Comparison of ENCODE assay signal across 8 cellular contexts in the genomic region with DNA sequence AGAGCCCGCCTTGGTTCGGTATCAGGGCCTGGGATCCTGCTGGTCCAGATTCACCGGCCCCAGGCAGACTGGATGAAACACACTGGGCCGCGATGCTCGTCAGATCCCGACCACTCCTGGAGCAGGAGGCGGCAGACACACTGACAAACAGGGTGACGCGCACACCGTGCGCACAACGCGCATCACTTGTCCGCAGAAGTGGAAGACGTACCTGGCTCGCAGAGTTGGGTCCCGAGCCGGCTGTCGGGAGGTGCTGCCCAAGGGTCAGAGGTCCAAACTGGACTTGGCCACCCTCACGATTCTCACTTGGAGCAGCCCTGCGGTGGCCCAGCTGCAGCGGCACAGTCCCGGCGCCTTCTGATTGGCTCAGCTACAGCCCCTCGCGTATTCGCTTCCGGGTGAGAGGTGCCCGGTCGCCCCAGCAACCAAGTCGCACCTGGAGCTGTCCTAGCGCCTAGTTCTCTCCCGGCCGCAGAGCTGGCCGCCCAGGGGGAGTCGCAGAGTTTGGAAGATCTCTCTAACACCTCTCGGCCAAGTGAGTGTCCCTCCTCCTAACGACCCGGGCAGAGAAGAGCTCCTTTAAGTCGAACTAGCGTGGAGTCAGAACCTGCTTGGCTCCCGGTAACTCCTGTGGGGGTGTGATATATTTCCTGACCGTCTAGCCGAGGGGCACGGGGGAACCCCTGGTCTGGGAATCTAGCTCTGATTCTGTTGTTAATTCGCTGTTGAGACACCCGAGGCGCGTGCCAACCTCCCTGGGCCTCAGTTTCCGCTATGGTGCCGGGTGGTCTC. TPM values are rescaled to one million over a fixed set of nuclear protein-coding genes. Genes with fewer than 3 reads are reported as not detected.
DNase-seq lines count a peak whose midpoint lies in the region; ATAC-seq, FAIRE-seq and TF ChIP-seq lines count a peak whose summit lies in the region.

A gene with protein sequence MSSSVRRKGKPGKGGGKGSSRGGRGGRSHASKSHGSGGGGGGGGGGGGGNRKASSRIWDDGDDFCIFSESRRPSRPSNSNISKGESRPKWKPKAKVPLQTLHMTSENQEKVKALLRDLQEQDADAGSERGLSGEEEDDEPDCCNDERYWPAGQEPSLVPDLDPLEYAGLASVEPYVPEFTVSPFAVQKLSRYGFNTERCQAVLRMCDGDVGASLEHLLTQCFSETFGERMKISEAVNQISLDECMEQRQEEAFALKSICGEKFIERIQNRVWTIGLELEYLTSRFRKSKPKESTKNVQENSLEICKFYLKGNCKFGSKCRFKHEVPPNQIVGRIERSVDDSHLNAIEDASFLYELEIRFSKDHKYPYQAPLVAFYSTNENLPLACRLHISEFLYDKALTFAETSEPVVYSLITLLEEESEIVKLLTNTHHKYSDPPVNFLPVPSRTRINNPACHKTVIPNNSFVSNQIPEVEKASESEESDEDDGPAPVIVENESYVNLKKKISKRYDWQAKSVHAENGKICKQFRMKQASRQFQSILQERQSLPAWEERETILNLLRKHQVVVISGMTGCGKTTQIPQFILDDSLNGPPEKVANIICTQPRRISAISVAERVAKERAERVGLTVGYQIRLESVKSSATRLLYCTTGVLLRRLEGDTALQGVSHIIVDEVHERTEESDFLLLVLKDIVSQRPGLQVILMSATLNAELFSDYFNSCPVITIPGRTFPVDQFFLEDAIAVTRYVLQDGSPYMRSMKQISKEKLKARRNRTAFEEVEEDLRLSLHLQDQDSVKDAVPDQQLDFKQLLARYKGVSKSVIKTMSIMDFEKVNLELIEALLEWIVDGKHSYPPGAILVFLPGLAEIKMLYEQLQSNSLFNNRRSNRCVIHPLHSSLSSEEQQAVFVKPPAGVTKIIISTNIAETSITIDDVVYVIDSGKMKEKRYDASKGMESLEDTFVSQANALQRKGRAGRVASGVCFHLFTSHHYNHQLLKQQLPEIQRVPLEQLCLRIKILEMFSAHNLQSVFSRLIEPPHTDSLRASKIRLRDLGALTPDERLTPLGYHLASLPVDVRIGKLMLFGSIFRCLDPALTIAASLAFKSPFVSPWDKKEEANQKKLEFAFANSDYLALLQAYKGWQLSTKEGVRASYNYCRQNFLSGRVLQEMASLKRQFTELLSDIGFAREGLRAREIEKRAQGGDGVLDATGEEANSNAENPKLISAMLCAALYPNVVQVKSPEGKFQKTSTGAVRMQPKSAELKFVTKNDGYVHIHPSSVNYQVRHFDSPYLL (N-terminal part only) (minus strand): TSS at position 359 of the 792 bp plus-strand sequence. CDS start 7,529 bp downstream, outside the sequence.
Gene MORN2 (plus strand): TSS at position 401 of the 792 bp plus-strand sequence.

- no peak for TF ChIP-seq CTCF in type B pancreatic cell (conservative IDR thresholded peaks at IDR 0.05)

- DNase-seq in GM12891 (ENCODE audit: insufficient read length, low spot score) (peak; percentile 83), NCI-H1105 (lab: John Stamatoyannopoulos, UW) (peak; percentile 73), SW 1271 (lab: John Stamatoyannopoulos, UW) (peak; percentile 59 to 87), left cardiac atrium (peak; percentile 91), posterior vena cava (ENCODE audit: low spot score) (peak; percentile 96), type B pancreatic cell (ENCODE audit: extremely low spot score, unreplicated experiment) (peak; percentile 87)
- DNase-seq in activated naive CD8-positive, alpha-beta T cell treated with anti-CD3 and anti-CD28 coated beads, Interleukin-2, amount 50 U/mL, for 24 hours: peak; percentile 81

- H3K27me3 Mint-ChIP-seq in activated naive CD8-positive, alpha-beta T cell treated with anti-CD3 and anti-CD28 coated beads, Interleukin-2, amount 50 U/mL, for 24 hours: no peaks in the 10 kb centered on the region
- no peaks in the 10 kb centered on the region for H3K27me3 Mint-ChIP-seq in type B pancreatic cell

- FAIRE-seq in GM12891 (lab: Jason Lieb, UNC): peak; percentile 92

- intact Hi-C loops in left cardiac atrium (cut with DNase I) (no loop called here), posterior vena cava (cut with DNase I) (no loop called here)

- peaks cover 18% of the 10 kb centered on the region for H3K36me3 Mint-ChIP-seq in activated naive CD8-positive, alpha-beta T cell treated with anti-CD3 and anti-CD28 coated beads, Interleukin-2, amount 50 U/mL, for 24 hours (ENCODE audit: low read depth)
- peaks cover 17% of the 10 kb centered on the region for H3K36me3 Mint-ChIP-seq in type B pancreatic cell

- H3K27ac Mint-ChIP-seq in activated naive CD8-positive, alpha-beta T cell treated with anti-CD3 and anti-CD28 coated beads, Interleukin-2, amount 50 U/mL, for 24 hours: peak within 1 kb of the TSS; percentile 85
- peak within 1 kb of the TSS; percentile 87 for H3K27ac Mint-ChIP-seq in type B pancreatic cell

- peaks cover 28% of the 10 kb centered on the region for H3K4me1 Mint-ChIP-seq in activated naive CD8-positive, alpha-beta T cell treated with anti-CD3 and anti-CD28 coated beads, Interleukin-2, amount 50 U/mL, for 24 hours
- peaks cover 18% of the 10 kb centered on the region for H3K4me1 Mint-ChIP-seq in type B pancreatic cell (ENCODE audit: unreplicated experiment)

- H3K4me3 Mint-ChIP-seq in activated naive CD8-positive, alpha-beta T cell treated with anti-CD3 and anti-CD28 coated beads, Interleukin-2, amount 50 U/mL, for 24 hours: peak within 1 kb of the TSS; percentile 99
- H3K4me3 Mint-ChIP-seq in type B pancreatic cell: peak within 1 kb of the TSS; percentile 94

- peak; percentile 56; the same call in 1 of the 2 replicates for TF ChIP-seq POLR2A in GM12891 (IDR thresholded peaks at IDR 0.05; ENCODE audit: low read depth, low read length)

- peaks cover 9% of the 10 kb centered on the region for H3K9me3 Mint-ChIP-seq in activated naive CD8-positive, alpha-beta T cell treated with anti-CD3 and anti-CD28 coated beads, Interleukin-2, amount 50 U/mL, for 24 hours
- peaks cover 13% of the 10 kb centered on the region for H3K9me3 Mint-ChIP-seq in type B pancreatic cell

- peak; percentile 100 for ATAC-seq in HG02678 (IDR thresholded peaks at IDR 0.05; ENCODE audit: unreplicated experiment)
- ATAC-seq in activated naive CD8-positive, alpha-beta T cell treated with anti-CD3 and anti-CD28 coated beads, Interleukin-2, amount 50 U/mL, for 24 hours: peak; percentile 100
- ATAC-seq in left cardiac atrium: peak; percentile 100

TF ChIP-seq in GM12891, 5 proteins besides CTCF, POLR2A, EP300 and RAD21:
- TF ChIP-seq TAF1 (IDR thresholded peaks at IDR 0.05; ENCODE audit: low read depth, low read length) (peak; percentile 42; the same call in 1 of the 2 replicates), PAX5 (IDR thresholded peaks at IDR 0.05; ENCODE audit: insufficient read depth, low read length, severe bottlenecking) (no peak), POU2F2 (IDR thresholded peaks at IDR 0.05; ENCODE audit: low read depth, low read length) (no peak)

RNA-seq across cellular contexts. Expression of the first gene that starts in this region (rescaled TPM):
- polyA plus RNA-seq in GM12891 (2012; ENCODE audit: low read depth, missing spikeins): 7.6 TPM
- total RNA-seq in left cardiac atrium: 1 to 10 TPM; 6.7 to 9.2 TPM
- total RNA-seq in posterior vena cava: 10 to 100 TPM; 13.6 to 21.0 TPM
- total RNA-seq in type B pancreatic cell (ENCODE audit: low replicate concordance): 22.2 and 28.1 TPM in 2 replicates

RNA-seq across cellular contexts. Expression of gene MORN2, which starts in this region (rescaled TPM):
- polyA plus RNA-seq in GM12891 (2012; ENCODE audit: low read depth, missing spikeins): 12.4 TPM
- total RNA-seq in left cardiac atrium (10 to 100 TPM; 12.8 to 14.3 TPM), posterior vena cava (10 to 100 TPM; 11.2 to 14.9 TPM), type B pancreatic cell (ENCODE audit: low replicate concordance) (14.3 and 19.7 TPM in 2 replicates)

Comparison
In these comparisons a context has a peak if more than half of its experiments do, and no peak if none do; other contexts are left out.
1. Peak in every context shown above with its lines: DNase-seq and ATAC-seq.